Comparison of ENCODE assay signal across 1 cellular context in the genomic region with DNA sequence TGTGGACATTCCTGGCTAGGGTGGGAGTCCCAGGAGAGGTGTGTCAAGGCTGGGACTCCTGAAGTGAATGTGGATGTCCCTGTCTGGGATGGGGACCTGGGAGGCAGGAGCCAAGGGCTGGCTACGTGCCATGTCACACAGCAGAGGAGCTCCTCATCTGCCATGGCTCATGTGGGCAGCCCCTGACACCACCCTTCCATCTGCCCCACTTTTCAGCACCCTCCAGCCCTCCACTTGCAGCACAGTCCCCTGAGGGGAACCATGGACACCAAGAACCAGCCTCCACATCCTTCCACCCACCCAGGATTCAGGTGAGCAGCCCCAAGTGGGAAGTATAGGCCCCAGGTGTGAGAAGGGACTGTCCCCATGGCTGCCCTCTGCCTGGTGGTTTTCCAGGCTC.
TF ChIP-seq lines count a peak whose summit lies in the region.

No MANE protein-coding gene starts in this region.

TF ChIP-seq in HCT116, 20 proteins besides CTCF, POLR2A, EP300 and RAD21:
- TF ChIP-seq EGR1 (IDR thresholded peaks at IDR 0.05; ENCODE audit: low read depth) = no peak
- TF ChIP-seq CBX3 (IDR thresholded peaks at IDR 0.05; ENCODE audit: low read depth) = no peak
- no peak for TF ChIP-seq JUND (IDR thresholded peaks at IDR 0.05)
- TF ChIP-seq, protein P1, sequence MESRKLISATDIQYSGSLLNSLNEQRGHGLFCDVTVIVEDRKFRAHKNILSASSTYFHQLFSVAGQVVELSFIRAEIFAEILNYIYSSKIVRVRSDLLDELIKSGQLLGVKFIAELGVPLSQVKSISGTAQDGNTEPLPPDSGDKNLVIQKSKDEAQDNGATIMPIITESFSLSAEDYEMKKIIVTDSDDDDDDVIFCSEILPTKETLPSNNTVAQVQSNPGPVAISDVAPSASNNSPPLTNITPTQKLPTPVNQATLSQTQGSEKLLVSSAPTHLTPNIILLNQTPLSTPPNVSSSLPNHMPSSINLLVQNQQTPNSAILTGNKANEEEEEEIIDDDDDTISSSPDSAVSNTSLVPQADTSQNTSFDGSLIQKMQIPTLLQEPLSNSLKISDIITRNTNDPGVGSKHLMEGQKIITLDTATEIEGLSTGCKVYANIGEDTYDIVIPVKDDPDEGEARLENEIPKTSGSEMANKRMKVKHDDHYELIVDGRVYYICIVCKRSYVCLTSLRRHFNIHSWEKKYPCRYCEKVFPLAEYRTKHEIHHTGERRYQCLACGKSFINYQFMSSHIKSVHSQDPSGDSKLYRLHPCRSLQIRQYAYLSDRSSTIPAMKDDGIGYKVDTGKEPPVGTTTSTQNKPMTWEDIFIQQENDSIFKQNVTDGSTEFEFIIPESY (IDR thresholded peaks at IDR 0.05; ENCODE audit: extremely low read depth, insufficient replicate concordance, low read length) = no peak
- no peak for TF ChIP-seq ELF1 (IDR thresholded peaks at IDR 0.05; ENCODE audit: borderline replicate concordance, low read depth)
- TF ChIP-seq, protein P2, sequence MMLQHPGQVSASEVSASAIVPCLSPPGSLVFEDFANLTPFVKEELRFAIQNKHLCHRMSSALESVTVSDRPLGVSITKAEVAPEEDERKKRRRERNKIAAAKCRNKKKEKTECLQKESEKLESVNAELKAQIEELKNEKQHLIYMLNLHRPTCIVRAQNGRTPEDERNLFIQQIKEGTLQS (IDR thresholded peaks at IDR 0.05) = no peak
- TF ChIP-seq FOSL1 (IDR thresholded peaks at IDR 0.05; ENCODE audit: low read depth) = no peak
- TF ChIP-seq, protein P3, sequence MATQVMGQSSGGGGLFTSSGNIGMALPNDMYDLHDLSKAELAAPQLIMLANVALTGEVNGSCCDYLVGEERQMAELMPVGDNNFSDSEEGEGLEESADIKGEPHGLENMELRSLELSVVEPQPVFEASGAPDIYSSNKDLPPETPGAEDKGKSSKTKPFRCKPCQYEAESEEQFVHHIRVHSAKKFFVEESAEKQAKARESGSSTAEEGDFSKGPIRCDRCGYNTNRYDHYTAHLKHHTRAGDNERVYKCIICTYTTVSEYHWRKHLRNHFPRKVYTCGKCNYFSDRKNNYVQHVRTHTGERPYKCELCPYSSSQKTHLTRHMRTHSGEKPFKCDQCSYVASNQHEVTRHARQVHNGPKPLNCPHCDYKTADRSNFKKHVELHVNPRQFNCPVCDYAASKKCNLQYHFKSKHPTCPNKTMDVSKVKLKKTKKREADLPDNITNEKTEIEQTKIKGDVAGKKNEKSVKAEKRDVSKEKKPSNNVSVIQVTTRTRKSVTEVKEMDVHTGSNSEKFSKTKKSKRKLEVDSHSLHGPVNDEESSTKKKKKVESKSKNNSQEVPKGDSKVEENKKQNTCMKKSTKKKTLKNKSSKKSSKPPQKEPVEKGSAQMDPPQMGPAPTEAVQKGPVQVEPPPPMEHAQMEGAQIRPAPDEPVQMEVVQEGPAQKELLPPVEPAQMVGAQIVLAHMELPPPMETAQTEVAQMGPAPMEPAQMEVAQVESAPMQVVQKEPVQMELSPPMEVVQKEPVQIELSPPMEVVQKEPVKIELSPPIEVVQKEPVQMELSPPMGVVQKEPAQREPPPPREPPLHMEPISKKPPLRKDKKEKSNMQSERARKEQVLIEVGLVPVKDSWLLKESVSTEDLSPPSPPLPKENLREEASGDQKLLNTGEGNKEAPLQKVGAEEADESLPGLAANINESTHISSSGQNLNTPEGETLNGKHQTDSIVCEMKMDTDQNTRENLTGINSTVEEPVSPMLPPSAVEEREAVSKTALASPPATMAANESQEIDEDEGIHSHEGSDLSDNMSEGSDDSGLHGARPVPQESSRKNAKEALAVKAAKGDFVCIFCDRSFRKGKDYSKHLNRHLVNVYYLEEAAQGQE (IDR thresholded peaks at IDR 0.05; ENCODE audit: low read depth) = no peak
- TF ChIP-seq EZH2 (IDR thresholded peaks at IDR 0.05) = no peak
- no peak for TF ChIP-seq EZH2phosphoT487 (IDR thresholded peaks at IDR 0.05; ENCODE audit: borderline replicate concordance)
- no peak for TF ChIP-seq YY1 (IDR thresholded peaks at IDR 0.05; ENCODE audit: extremely low read depth, insufficient replicate concordance, low read depth, low read length)
- TF ChIP-seq, protein P4, sequence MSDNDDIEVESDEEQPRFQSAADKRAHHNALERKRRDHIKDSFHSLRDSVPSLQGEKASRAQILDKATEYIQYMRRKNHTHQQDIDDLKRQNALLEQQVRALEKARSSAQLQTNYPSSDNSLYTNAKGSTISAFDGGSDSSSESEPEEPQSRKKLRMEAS (IDR thresholded peaks at IDR 0.05) = no peak
- no peak for TF ChIP-seq SIN3A (IDR thresholded peaks at IDR 0.05; ENCODE audit: low read depth)
- TF ChIP-seq SP1 (IDR thresholded peaks at IDR 0.05; ENCODE audit: low read depth) = no peak
- TF ChIP-seq TCF7L2 (IDR thresholded peaks at IDR 0.05; ENCODE audit: borderline replicate concordance, extremely low read depth, insufficient read depth, insufficient read length) = no peak
- no peak for TF ChIP-seq POLR2AphosphoS5 (IDR thresholded peaks at IDR 0.05; ENCODE audit: low read depth, low read length)
- TF ChIP-seq SRF (IDR thresholded peaks at IDR 0.05; ENCODE audit: low read depth) = no peak
- TF ChIP-seq CEBPB (IDR thresholded peaks at IDR 0.05; ENCODE audit: low read depth) = no peak
- TF ChIP-seq ZNF274 (IDR thresholded peaks at IDR 0.05; ENCODE audit: low read depth, low read length) = no peak
- no peak for TF ChIP-seq ZFX (IDR thresholded peaks at IDR 0.05)
